ENCODE assay signal across 17 cellular contexts in the genomic region with DNA sequence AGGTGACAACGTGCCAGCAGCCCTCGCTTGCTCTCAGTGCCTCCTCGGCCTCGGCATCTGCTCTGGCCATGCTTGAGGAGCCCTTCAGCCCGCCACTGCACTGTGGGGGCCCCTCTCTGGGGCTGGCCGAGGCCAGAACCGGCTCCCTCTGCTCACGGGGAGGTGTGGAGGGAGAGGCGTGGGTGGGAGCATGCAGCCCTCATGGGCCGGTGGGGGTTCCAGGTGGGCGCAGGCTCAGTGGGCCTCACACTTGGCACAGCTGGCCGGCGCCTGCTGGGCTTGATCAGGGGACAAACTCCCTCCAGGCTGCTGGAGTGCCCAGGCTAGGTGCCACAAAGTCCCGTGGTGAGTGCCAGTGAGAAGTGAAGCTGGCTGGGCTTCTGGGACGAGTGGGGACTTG.
DNase-seq lines count a peak whose midpoint lies in the region; ATAC-seq and TF ChIP-seq lines count a peak whose summit lies in the region.
"Had no signal": no experiment of that assay in that cellular context is flagged by ENCODE, and none has a peak within 500 bp of the region (broad histone marks: within the 10 kb centered on the region; RNA-seq: fewer than 3 reads in every experiment).

No MANE protein-coding gene starts in this region.

- H4K91ac ChIP-seq in neuronal stem cell (ENCODE audit: low read depth, low read length, poor library complexity), result no peak overlapping the region

- POLR2A ChIA-PET in Panc1 (lab: Charles Lee), result no interaction called here

- H2BK5ac ChIP-seq in neuronal stem cell (ENCODE audit: low read length), result peak overlapping the region; percentile 39

- no peaks in the 10 kb centered on the region for H3K27me3 ChIP-seq in Panc1 (ENCODE audit: control insufficient read depth, insufficient read depth, low read length)
- no peaks in the 10 kb centered on the region for H3K27me3 ChIP-seq in neuronal stem cell (ENCODE audit: control insufficient read depth in 3 of 3, insufficient read depth in 3 of 3, low read depth in 1 of 3, low read length in 3 of 3)
- H3K27me3 ChIP-seq in sigmoid colon, result no peaks in the 10 kb centered on the region
- no peaks in the 10 kb centered on the region for H3K27me3 ChIP-seq in MG63
- H3K27me3 ChIP-seq: BLaER1 treated with 17β-estradiol and CSF1 and Interleukin-3, amounts not matched to agents 10 nM and 100 nM had no signal

- intact Hi-C loops in Panc1 (cut with micrococcal nuclease; ENCODE audit: unreplicated experiment) (no loop called here), sigmoid colon (cut with DNase I) (no loop called here)

- DNase-seq in Panc1 (ENCODE audit: low read depth, low spot score) (no peak), neuronal stem cell (ENCODE audit: low spot score) (no peak), sigmoid colon (peak; percentile 59), NCI-H2171 treated with DMSO at 0.1 percent for 48 hours (lab: John Stamatoyannopoulos, UW) (no peak), MG63 (no peak)
- DNase-seq in activated CD8-positive, alpha-beta memory T cell treated with anti-CD3 and anti-CD28 coated beads, Interleukin-2, amount 50 U/mL, for 4 hours, result no peak
- DNase-seq: AML-193; Caco-2; Calu3; CD4-positive, alpha-beta T cell; CD8-positive, alpha-beta T cell; DMS79 treated with DMSO at 0.1 percent for 48 hours; GF-D8 had no signal

- no peak overlapping the region for H3K4me2 ChIP-seq in neuronal stem cell (ENCODE audit: insufficient read depth, low read length, poor library complexity, severe bottlenecking)
- H3K4me2 ChIP-seq: A549; BLaER1 treated with 17β-estradiol and CSF1 and Interleukin-3, amounts not matched to agents 10 nM and 100 nM had no signal

- H2AK5ac ChIP-seq in neuronal stem cell (ENCODE audit: low read depth, low read length), result no peak overlapping the region

- no peak overlapping the region for H2BK12ac ChIP-seq in neuronal stem cell (ENCODE audit: low read length)

- no peak overlapping the region for H3K4ac ChIP-seq in neuronal stem cell (ENCODE audit: low read length)

- no peak for TF ChIP-seq CTCF in Panc1 (IDR thresholded peaks at IDR 0.05)
- TF ChIP-seq CTCF in sigmoid colon (IDR thresholded peaks at IDR 0.05), result no peak

- H2AFZ ChIP-seq in neuronal stem cell (ENCODE audit: low read length), result no peak overlapping the region

- no peak overlapping the region for H3K4me3 ChIP-seq in Panc1 (ENCODE audit: low read depth in 2 of 2, low read length in 2 of 2)
- no peak overlapping the region for H3K4me3 ChIP-seq in neuronal stem cell (ENCODE audit: low read length in 2 of 2)
- no peak overlapping the region for H3K4me3 ChIP-seq in sigmoid colon
- H3K4me3 ChIP-seq in MG63, result no peak overlapping the region
- H3K4me3 ChIP-seq: A549; BLaER1 treated with 17β-estradiol and CSF1 and Interleukin-3, amounts not matched to agents 10 nM and 100 nM had no signal

- H3K23ac ChIP-seq in neuronal stem cell (ENCODE audit: low read depth, low read length, poor library complexity), result peak overlapping the region; percentile 65

- H3K18ac ChIP-seq in neuronal stem cell (ENCODE audit: low read length), result peak overlapping the region; percentile 28

- no peaks in the 10 kb centered on the region for H3K79me1 ChIP-seq in neuronal stem cell (ENCODE audit: low read depth, low read length)

- BruUV-seq in Panc1 (replicated peaks; lab: Mats Ljungman, UMichigan), result no TSS peak

- WGBS in neuronal stem cell (ENCODE audit: extremely low coverage in 2 of 2, insufficient read length in 2 of 2, insufficient replicate concordance in 1 of 2), 2 donors, result no CpG with 5 or more reads among the region's 15 CpGs
- 86 to 89% methylated on average over 15 of the region's 15 CpGs for WGBS in sigmoid colon, 2 donors

- no peak overlapping the region for H2BK15ac ChIP-seq in neuronal stem cell (ENCODE audit: low read length)

- no peak for TF ChIP-seq EP300 in sigmoid colon (IDR thresholded peaks at IDR 0.05)

- peak overlapping the region; percentile 49; the same call in 1 of the 2 replicates for H3K27ac ChIP-seq in Panc1 (ENCODE audit: low read length)
- H3K27ac ChIP-seq in neuronal stem cell (replicated peaks; ENCODE audit: low read length), result no peak overlapping the region
- H3K27ac ChIP-seq in sigmoid colon, result no peak overlapping the region
- H3K27ac ChIP-seq: 22Rv1; A549; BLaER1 treated with 17β-estradiol and CSF1 and Interleukin-3, amounts not matched to agents 10 nM and 100 nM; C4-2B had no signal

- H3K9me3 ChIP-seq in Panc1 (ENCODE audit: control insufficient read depth, insufficient read depth, low read depth, low read length) (no peaks in the 10 kb centered on the region), neuronal stem cell (replicated peaks in 1 of 2; ENCODE audit: control insufficient read depth in 2 of 2, insufficient read depth in 1 of 2, low read depth in 1 of 2, low read length in 2 of 2) (no peaks in the 10 kb centered on the region), sigmoid colon (no peaks in the 10 kb centered on the region), MG63 (no peaks in the 10 kb centered on the region)
- H3K9me3 ChIP-seq: A549, Caco-2 had no signal

- no peak overlapping the region for H2BK120ac ChIP-seq in neuronal stem cell (ENCODE audit: low read depth, low read length)

- no peak overlapping the region for H3K9ac ChIP-seq in neuronal stem cell (ENCODE audit: low read depth, low read length, poor library complexity)
- H3K9ac ChIP-seq: BLaER1 treated with 17β-estradiol and CSF1 and Interleukin-3, amounts not matched to agents 10 nM and 100 nM had no signal

- H3K4me1 ChIP-seq in Panc1 (ENCODE audit: control insufficient read depth, insufficient read depth, low read length), result peaks cover 6% of the 10 kb centered on the region; the same call in 1 of the 2 replicates
- no peaks in the 10 kb centered on the region for H3K4me1 ChIP-seq in neuronal stem cell (ENCODE audit: control insufficient read depth in 2 of 2, insufficient read depth in 1 of 2, low read depth in 1 of 2, low read length in 2 of 2)
- no peaks in the 10 kb centered on the region for H3K4me1 ChIP-seq in sigmoid colon
- H3K4me1 ChIP-seq: A549; BLaER1 treated with 17β-estradiol and CSF1 and Interleukin-3, amounts not matched to agents 10 nM and 100 nM; Caco-2 had no signal

- in situ Hi-C loops in Panc1 (cut with HindIII; ENCODE audit: low pct_unique_long_range_greater_than_20kb, low sequenced_read_pairs), result no loop called here

- no peaks in the 10 kb centered on the region for H3K36me3 ChIP-seq in Panc1 (ENCODE audit: control insufficient read depth, insufficient read depth, low read length)
- no peaks in the 10 kb centered on the region for H3K36me3 ChIP-seq in neuronal stem cell (replicated peaks in 1 of 2; ENCODE audit: control insufficient read depth in 2 of 2, insufficient read depth in 2 of 2, low read length in 2 of 2)
- H3K36me3 ChIP-seq in sigmoid colon, result no peaks in the 10 kb centered on the region
- no peaks in the 10 kb centered on the region for H3K36me3 ChIP-seq in MG63
- H3K36me3 ChIP-seq: BLaER1 treated with 17β-estradiol and CSF1 and Interleukin-3, amounts not matched to agents 10 nM and 100 nM had no signal

- ATAC-seq in Panc1, result no peak
- ATAC-seq: A549; CD8-positive, alpha-beta T cell had no signal

- no peak overlapping the region for H3K14ac ChIP-seq in neuronal stem cell (ENCODE audit: low read length)

- TF ChIP-seq POLR2A in sigmoid colon (IDR thresholded peaks at IDR 0.05), result no peak

- no peak overlapping the region for H4K8ac ChIP-seq in neuronal stem cell (ENCODE audit: low read depth, low read length)

- CTCF ChIA-PET in Panc1 (lab: Charles Lee), result no interaction called here
